24 cellular contexts compared by ENCODE assay signal in genomic region chr21:33647560-33647959, GRCh38.
"Had no signal": no experiment of that assay in that cellular context is flagged by ENCODE, and none has a peak within 500 bp of the region (broad histone marks: within the 10 kb centered on the region; RNA-seq: fewer than 3 reads in every experiment).

No MANE protein-coding gene starts in this region.

- H3K4me2 ChIP-seq: hepatocyte had no signal

- H3K36me3 ChIP-seq: esophagus squamous epithelium, gastrocnemius medialis, left lung, lower lobe of right lung had no signal

- H3K4me3 ChIP-seq: coronary artery, dorsolateral prefrontal cortex, esophagus squamous epithelium, gastrocnemius medialis, heart right ventricle, hepatocyte, left lung, lower lobe of right lung, mucosa of descending colon had no signal

- H3K9me3 ChIP-seq: esophagus squamous epithelium, gastrocnemius medialis, heart right ventricle, left lung, lower lobe of right lung, mucosa of descending colon had no signal

- H3K9me3 Mint-ChIP-seq: immature natural killer cell, mesothelial cell of epicardium had no signal

- H3K4me3 Mint-ChIP-seq: immature natural killer cell, mesothelial cell of epicardium had no signal

- DNase-seq: dermis blood vessel endothelial cell; dorsolateral prefrontal cortex; effector CD4-positive, alpha-beta T cell; effector memory CD4-positive, alpha-beta T cell; erythroblast; esophagus squamous epithelium; foreskin fibroblast; foreskin melanocyte; gastrocnemius medialis; glutamatergic neuron; head of caudate nucleus; heart right ventricle; hypothalamus; immature natural killer cell; left cardiac atrium; left lung; left ventricle myocardium superior; lower lobe of right lung; mesenchymal stem cell; mucosa of descending colon had no signal

- H3K36me3 Mint-ChIP-seq: immature natural killer cell, mesothelial cell of epicardium had no signal

- H2AFZ ChIP-seq: hepatocyte had no signal

- H3K27ac ChIP-seq: coronary artery, dorsolateral prefrontal cortex, epithelial cell of prostate, esophagus squamous epithelium, gastrocnemius medialis, heart right ventricle, hepatocyte, left lung, lower lobe of right lung had no signal

- H3K27ac Mint-ChIP-seq: immature natural killer cell, mesothelial cell of epicardium had no signal

- H3K27me3 ChIP-seq: dorsolateral prefrontal cortex, esophagus squamous epithelium, gastrocnemius medialis, heart right ventricle, hepatocyte had no signal
